10 cellular contexts compared by ENCODE assay signal in the genomic region with DNA sequence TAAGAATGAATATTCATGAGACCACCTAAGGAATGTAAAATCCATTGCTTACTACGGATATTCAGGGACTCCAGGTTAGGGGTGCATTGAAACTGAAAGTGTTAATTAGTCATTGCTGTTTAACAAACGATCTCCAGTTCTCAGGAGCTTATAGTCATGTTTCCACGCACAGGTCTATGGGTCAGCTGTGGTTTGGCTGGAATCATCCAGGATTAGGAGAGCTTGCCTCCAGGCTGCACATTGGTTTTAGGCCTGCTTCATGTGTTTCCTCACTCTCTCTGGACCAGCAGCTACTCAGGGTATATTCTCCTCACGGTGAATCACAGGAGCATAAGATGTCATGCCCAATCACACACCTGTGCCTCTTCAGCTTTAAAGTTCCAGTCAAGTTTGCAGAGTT.
DNase-seq lines count a peak whose midpoint lies in the region; ATAC-seq and TF ChIP-seq lines count a peak whose summit lies in the region.
"Had no signal": no experiment of that assay in that cellular context is flagged by ENCODE, and none has a peak within 500 bp of the region (broad histone marks: within the 10 kb centered on the region; RNA-seq: fewer than 3 reads in every experiment).

No MANE protein-coding gene starts in this region.

- dilution Hi-C loops in mammary epithelial cell (cut with HindIII; ENCODE audit: low sequenced_read_pairs): no loop called here

- no peaks in the 10 kb centered on the region for H3K27me3 ChIP-seq in KMS-11 (ENCODE audit: insufficient read depth, low read depth)
- no peaks in the 10 kb centered on the region for H3K27me3 ChIP-seq in mammary epithelial cell (ENCODE audit: insufficient read depth, low read length)
- H3K27me3 ChIP-seq in Peyer's patch: no peaks in the 10 kb centered on the region

- intact Hi-C loops in mammary epithelial cell (cut with micrococcal nuclease) (loop anchor here (2.0 kb wide), 1 partner anchor 118 kb away; no protein-coding TSS in a partner anchor), mucosa of descending colon (cut with DNase I, micrococcal nuclease) (no loop called here)

- no TSS peak for BruUV-seq in mammary epithelial cell (replicated peaks; lab: Mats Ljungman, UMichigan)

- no peak overlapping the region for H3K27ac ChIP-seq in KMS-11
- peak overlapping the region; percentile 35 for H3K27ac ChIP-seq in mammary epithelial cell (ENCODE audit: insufficient read depth, low read depth, low read length)
- H3K27ac ChIP-seq in Peyer's patch: peak overlapping the region in 2 of 4 donors; percentile 45 to 59
- H3K27ac ChIP-seq: parathyroid adenoma had no signal

- ATAC-seq in mucosa of descending colon (peak; percentile 37), GM21515 (IDR thresholded peaks at IDR 0.05; ENCODE audit: unreplicated experiment) (no peak)

- no peaks in the 10 kb centered on the region for H3K79me2 ChIP-seq in KMS-11 (ENCODE audit: insufficient read depth, low read depth)
- H3K79me2 ChIP-seq in mammary epithelial cell (ENCODE audit: insufficient read depth, low read length): no peaks in the 10 kb centered on the region
- H3K79me2 ChIP-seq: parathyroid adenoma had no signal

- no peak overlapping the region for H3K9ac ChIP-seq in KMS-11
- H3K9ac ChIP-seq in mammary epithelial cell (ENCODE audit: insufficient read depth, low read length): peak overlapping the region; percentile 10
- H3K9ac ChIP-seq: parathyroid adenoma had no signal

- DNase-seq in COLO829 (ENCODE audit: low spot score) (peak; percentile 19), mammary epithelial cell (peak; percentile 98), mucosa of descending colon (peak in 1 of 3 donors; percentile 29), NCI-H1930 (lab: John Stamatoyannopoulos, UW) (no peak), COLO668 (lab: John Stamatoyannopoulos, UW; ENCODE audit: unreplicated experiment) (no peak), Peyer's patch (no peak)
- DNase-seq: activated CD4-positive, alpha-beta T cell treated with anti-CD3 and anti-CD28 coated beads, Interleukin-2, amount 50 U/mL, for 48 hours had no signal

- CTCF ChIA-PET in mammary epithelial cell (lab: Charles Lee; ENCODE audit: low non-redundant PET): interaction anchor here (0.5 kb wide), 1 partner anchor 12 kb away, joined by 4 read pairs; no protein-coding TSS in a partner anchor

- no peak for TF ChIP-seq POLR2A in Peyer's patch (IDR thresholded peaks at IDR 0.05)

- TF ChIP-seq CTCF in KMS-11 (conservative IDR thresholded peaks at IDR 0.05; ENCODE audit: low read depth, low read length): no peak
- TF ChIP-seq CTCF in mammary epithelial cell (conservative IDR thresholded peaks at IDR 0.05 in 1 of 2, IDR thresholded peaks at IDR 0.05 in 1 of 2; ENCODE audit: extremely low read depth in 1 of 2, insufficient read depth in 1 of 2, low read depth in 1 of 2, low read length in 2 of 2): no peak
- TF ChIP-seq CTCF in mucosa of descending colon (IDR thresholded peaks at IDR 0.05): no peak
- TF ChIP-seq CTCF in Peyer's patch (IDR thresholded peaks at IDR 0.05): no peak

- H2AFZ ChIP-seq in KMS-11 (ENCODE audit: low read depth): peak overlapping the region; percentile 38; the same call in 1 of the 2 replicates
- peak overlapping the region; percentile 24 for H2AFZ ChIP-seq in mammary epithelial cell (ENCODE audit: low read depth, low read length)
- H2AFZ ChIP-seq: parathyroid adenoma had no signal

- H3K9me3 ChIP-seq in mammary epithelial cell (replicated peaks; ENCODE audit: insufficient read depth, low read length): no peaks in the 10 kb centered on the region
- H3K9me3 ChIP-seq in mucosa of descending colon: no peaks in the 10 kb centered on the region
- no peaks in the 10 kb centered on the region for H3K9me3 ChIP-seq in Peyer's patch

- H3K36me3 ChIP-seq in KMS-11 (ENCODE audit: insufficient read depth): no peaks in the 10 kb centered on the region
- H3K36me3 ChIP-seq in mammary epithelial cell (ENCODE audit: insufficient read depth, low read length): no peaks in the 10 kb centered on the region
- H3K36me3 ChIP-seq in mucosa of descending colon (ENCODE audit: low read depth): no peaks in the 10 kb centered on the region
- H3K36me3 ChIP-seq in Peyer's patch: no peaks in the 10 kb centered on the region

- H3K4me3 ChIP-seq in KMS-11 (IDR thresholded peaks at IDR 0.05; ENCODE audit: insufficient read depth, low read depth, low read length): no peak overlapping the region
- H3K4me3 ChIP-seq in mammary epithelial cell (replicated peaks in 1 of 3; ENCODE audit: insufficient read depth in 1 of 3, low read depth in 2 of 3, low read length in 3 of 3): no peak overlapping the region
- no peak overlapping the region for H3K4me3 ChIP-seq in mucosa of descending colon
- H3K4me3 ChIP-seq in Peyer's patch: peak overlapping the region in 2 of 4 donors; percentile 0 to 6

- in situ Hi-C loops in mammary epithelial cell (cut with MboI; ENCODE audit: low sequenced_read_pairs in 2 of 2): loop anchor here in 1 of 2 donors (10.0 kb wide), 1 partner anchor 216 kb away; no protein-coding TSS in a partner anchor

- H3K4me1 ChIP-seq in KMS-11 (ENCODE audit: low read depth, poor library complexity, severe bottlenecking) (peaks cover 25% of the 10 kb centered on the region), mammary epithelial cell (ENCODE audit: insufficient read depth, low read length) (peaks cover 34% of the 10 kb centered on the region), mucosa of descending colon (ENCODE audit: low read depth) (no peaks in the 10 kb centered on the region), Peyer's patch (no peaks in the 10 kb centered on the region)
- H3K4me1 ChIP-seq: parathyroid adenoma had no signal

- no peaks in the 10 kb centered on the region for H4K20me1 ChIP-seq in KMS-11 (ENCODE audit: insufficient read depth)
- no peaks in the 10 kb centered on the region for H4K20me1 ChIP-seq in mammary epithelial cell (ENCODE audit: insufficient read depth, low read length)

- H3K4me2 ChIP-seq in KMS-11: peak overlapping the region; percentile 41
- peak overlapping the region; percentile 59 for H3K4me2 ChIP-seq in mammary epithelial cell (ENCODE audit: insufficient read depth, low read depth, low read length)

- 2% methylated on average over 4 of the region's 4 CpGs for WGBS in mammary epithelial cell (ENCODE audit: low coverage, missing lambda C conversion rate)

Comparison
In these comparisons a context has a peak if more than half of its experiments do, and no peak if none do; other contexts are left out.
1. DNase-seq: peak in COLO829 (single experiment) and mammary epithelial cell (single experiment); none in NCI-H1930 (0 of 2), COLO668 (single experiment) and Peyer's patch (0 of 3).